19 cellular contexts compared by ENCODE assay signal in genomic region chr10:62616885-62617635, GRCh38.
A peak's percentile ranks its signal among the peaks of the same experiment; 100 is the strongest.
DNase-seq lines count a peak whose midpoint lies in the region; ATAC-seq and TF ChIP-seq lines count a peak whose summit lies in the region.
"Had no signal": no experiment of that assay in that cellular context is flagged by ENCODE, and none has a peak within 500 bp of the region (broad histone marks: within the 10 kb centered on the region; RNA-seq: fewer than 3 reads in every experiment).

No MANE protein-coding gene starts in this region.

- no peak overlapping the region for H2AFZ ChIP-seq in GM23248
- H2AFZ ChIP-seq: hepatocyte had no signal

- H3K9me3 ChIP-seq in endodermal cell (ENCODE audit: control insufficient read depth, low read length) (no peaks in the 10 kb centered on the region), GM23248 (ENCODE audit: low read depth) (no peaks in the 10 kb centered on the region)
- H3K9me3 ChIP-seq: lower lobe of right lung had no signal

- H3K4me1 Mint-ChIP-seq in endodermal cell, result no peaks in the 10 kb centered on the region

- in situ Hi-C loops in GM23248 (cut with MboI), result loop anchor here (10.0 kb wide), 2 partner anchors 188 to 468 kb away; partner anchors contain the start of gene ADO

- H3K27me3 ChIP-seq in endodermal cell (ENCODE audit: control insufficient read depth, insufficient read depth, low read length, poor library complexity, severe bottlenecking) (no peaks in the 10 kb centered on the region), GM23248 (replicated peaks; ENCODE audit: insufficient read depth) (no peaks in the 10 kb centered on the region)
- H3K27me3 ChIP-seq: hepatocyte had no signal

- H3K36me3 ChIP-seq in endodermal cell (ENCODE audit: control insufficient read depth, insufficient read depth, low read length), result no peaks in the 10 kb centered on the region
- no peaks in the 10 kb centered on the region for H3K36me3 ChIP-seq in GM23248 (ENCODE audit: low read depth)
- H3K36me3 ChIP-seq: lower lobe of right lung had no signal

- DNase-seq in AG09309 (ENCODE audit: low read depth), result no peak
- DNase-seq in CD1c-positive myeloid dendritic cell (ENCODE audit: extremely low spot score), result peak; percentile 35
- peak; percentile 28 to 50 for DNase-seq in Kasumi-1 (lab: John Stamatoyannopoulos, UW)
- no peak for DNase-seq in endodermal cell
- no peak for DNase-seq in glomerular visceral epithelial cell (ENCODE audit: extremely low spot score)
- DNase-seq in dermis blood vessel endothelial cell, result no peak
- no peak for DNase-seq in GM23248
- DNase-seq: activated CD4-positive, alpha-beta memory T cell treated with anti-CD3 and anti-CD28 coated beads, Interleukin-2, amount 10 ng/mL, durations not matched to agents 7 days and 5 days; activated T-cell treated with anti-CD3 and anti-CD28 coated beads, Interleukin-2, amount 50 U/mL, for 72 hours; H9; NCI-H2029; stimulated activated naive CD8-positive, alpha-beta T cell treated with anti-CD3 and anti-CD28 coated beads, Interleukin-15, Interleukin-2, amounts not matched to agents 100 U/mL and 50 U/mL, for 24 hours; trophoblast cell had no signal

- H4K20me1 ChIP-seq in GM23248 (ENCODE audit: insufficient read depth), result no peaks in the 10 kb centered on the region

- peaks cover 12% of the 10 kb centered on the region for H3F3A ChIP-seq in GM23248 (ENCODE audit: insufficient read depth)

- H3K4me3 ChIP-seq in AG09309 (ENCODE audit: control insufficient read depth, low read depth, low read length) (no peak overlapping the region), endodermal cell (ENCODE audit: low read length) (no peak overlapping the region), GM23248 (no peak overlapping the region)
- H3K4me3 ChIP-seq: hepatocyte, lower lobe of right lung had no signal

- H3K9me3 Mint-ChIP-seq in endodermal cell, result no peaks in the 10 kb centered on the region

- peak; percentile 1 for TF ChIP-seq CTCF in AG09309 (IDR thresholded peaks at IDR 0.05; ENCODE audit: control insufficient read depth, insufficient read depth, low read depth, low read length, missing control alignments)
- peak; percentile 27 for TF ChIP-seq CTCF in endodermal cell (conservative IDR thresholded peaks at IDR 0.05)

- H3K4me2 ChIP-seq in GM23248 (ENCODE audit: unreplicated experiment), result no peak overlapping the region
- H3K4me2 ChIP-seq: hepatocyte had no signal

- H3K36me3 Mint-ChIP-seq in endodermal cell (ENCODE audit: low read depth), result no peaks in the 10 kb centered on the region

- no peaks in the 10 kb centered on the region for H3K79me2 ChIP-seq in GM23248 (ENCODE audit: insufficient read depth)
- H3K79me2 ChIP-seq: hepatocyte had no signal

- 67 to 77% methylated on average over 1 of the region's 2 CpGs for WGBS in endodermal cell (ENCODE audit: insufficient coverage in 1 of 2, insufficient read length in 1 of 2), 2 experiments
- 94 to 96% methylated on average over 2 of the region's 2 CpGs for WGBS in GM23248 (ENCODE audit: low coverage in 1 of 2, low lambda C conversion rate in 2 of 2, missing lambda C conversion rate in 2 of 2), 2 experiments

- H3K4me1 ChIP-seq in endodermal cell (ENCODE audit: control insufficient read depth, insufficient read depth, low read length) (no peaks in the 10 kb centered on the region), GM23248 (ENCODE audit: insufficient read depth) (peaks cover 25% of the 10 kb centered on the region)

- H3K27ac ChIP-seq in endodermal cell (ENCODE audit: low read depth, low read length) (no peak overlapping the region), GM23248 (no peak overlapping the region)
- H3K27ac ChIP-seq: hepatocyte had no signal

- no peak for ATAC-seq in GM19035 (IDR thresholded peaks at IDR 0.05; ENCODE audit: unreplicated experiment)
- ATAC-seq: activated T-cell treated with anti-CD3 and anti-CD28 coated beads, Interleukin-2, amount 50 U/mL, for 72 hours; Right ventricle myocardium inferior; sciatic nerve; stimulated activated naive CD8-positive, alpha-beta T cell treated with anti-CD3 and anti-CD28 coated beads, Interleukin-15, Interleukin-2, amounts not matched to agents 100 U/mL and 50 U/mL, for 24 hours had no signal

- H3K9me2 ChIP-seq in GM23248 (ENCODE audit: insufficient read depth), result no peaks in the 10 kb centered on the region

- peaks cover 4% of the 10 kb centered on the region for H3K27me3 Mint-ChIP-seq in endodermal cell (ENCODE audit: insufficient read depth)
- H3K27me3 Mint-ChIP-seq: activated naive CD8-positive, alpha-beta T cell had no signal

- H3K27ac Mint-ChIP-seq in endodermal cell, result no peak overlapping the region
- H3K27ac Mint-ChIP-seq: activated CD4-positive, alpha-beta memory T cell treated with anti-CD3 and anti-CD28 coated beads, Interleukin-2, amount 10 ng/mL, durations not matched to agents 7 days and 5 days; activated naive CD8-positive, alpha-beta T cell; activated T-cell treated with anti-CD3 and anti-CD28 coated beads, Interleukin-2, amount 50 U/mL, for 72 hours; H9 had no signal

- H3K9ac ChIP-seq in endodermal cell (ENCODE audit: extremely low read depth, low read length, poor library complexity, severe bottlenecking) (no peak overlapping the region), GM23248 (no peak overlapping the region)

- no peak overlapping the region for H3K4me3 Mint-ChIP-seq in endodermal cell
- H3K4me3 Mint-ChIP-seq: activated CD4-positive, alpha-beta memory T cell treated with anti-CD3 and anti-CD28 coated beads, Interleukin-2, amount 10 ng/mL, durations not matched to agents 7 days and 5 days; activated naive CD8-positive, alpha-beta T cell; activated T-cell treated with anti-CD3 and anti-CD28 coated beads, Interleukin-2, amount 50 U/mL, for 72 hours; H9 had no signal

Comparison
In these comparisons a context has a peak if more than half of its experiments do, and no peak if none do; other contexts are left out.
1. DNase-seq: peak in CD1c-positive myeloid dendritic cell (single experiment) and Kasumi-1 (2 of 2); none in AG09309 (single experiment), endodermal cell (single experiment), glomerular visceral epithelial cell (single experiment), dermis blood vessel endothelial cell (single experiment) and GM23248 (single experiment).